14 cellular contexts compared by ENCODE assay signal in the genomic region with DNA sequence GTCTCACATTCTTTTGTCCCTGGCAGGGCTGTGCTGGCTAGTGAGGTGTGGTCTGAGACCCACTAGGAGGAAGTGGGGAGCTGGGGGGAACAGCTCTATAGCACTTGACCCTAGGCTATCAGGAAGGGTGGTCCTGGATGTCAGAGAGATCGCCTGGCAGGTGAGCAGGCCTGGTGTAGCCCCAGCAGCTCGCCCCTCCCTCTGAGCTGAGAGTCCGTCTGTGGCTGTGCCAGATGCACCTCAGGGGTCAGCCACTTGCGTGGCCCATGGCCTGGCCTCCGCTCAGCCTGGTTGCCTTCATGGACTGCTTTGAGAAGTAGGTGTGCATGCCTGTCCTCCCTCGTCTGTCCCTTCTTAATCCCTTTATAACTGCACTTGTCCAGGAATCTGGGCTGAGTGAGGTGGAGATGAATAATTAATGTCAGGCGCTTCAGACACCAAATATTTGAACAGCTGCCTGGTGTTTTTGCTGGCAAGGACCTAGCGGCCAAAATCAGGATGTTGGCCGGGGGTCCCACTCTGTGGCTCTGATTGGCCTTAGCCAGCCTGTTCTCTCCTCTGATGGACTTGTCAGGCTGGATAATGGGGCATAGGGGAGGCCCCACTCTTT. TPM values are rescaled to one million over a fixed set of nuclear protein-coding genes. Genes with fewer than 3 reads are reported as not detected.
DNase-seq lines count a peak whose midpoint lies in the region; ATAC-seq lines count a peak whose summit lies in the region.
"Had no signal": no experiment of that assay in that cellular context is flagged by ENCODE, and none has a peak within 500 bp of the region (broad histone marks: within the 10 kb centered on the region; RNA-seq: fewer than 3 reads in every experiment).

No MANE protein-coding gene starts in this region.

- peak; percentile 81 for DNase-seq in DMS53 (lab: John Stamatoyannopoulos, UW)
- DNase-seq in LHCN-M2 (ENCODE audit: low read depth) = peak; percentile 79
- DNase-seq in myocyte (ENCODE audit: low read depth) = peak; percentile 94
- DNase-seq in effector CD8-positive, alpha-beta T cell (lab: John Stamatoyannopoulos, UW) = no peak
- no peak for DNase-seq in NCI-H82 (lab: John Stamatoyannopoulos, UW)
- no peak for DNase-seq in NCI-H526 treated with DMSO at 0.1 percent for 48 hours (lab: John Stamatoyannopoulos, UW)
- DNase-seq: activated CD4-positive, alpha-beta T cell treated with anti-CD3 and anti-CD28 coated beads, Interleukin-2, amount 10 ng/mL, durations not matched to agents 24 days and 14 days; BE2C; HCEC 1CT; NCI-H1105 treated with DMSO at 0.1 percent for 48 hours; T1000 had no signal

- no peak for ATAC-seq in HG02642 (IDR thresholded peaks at IDR 0.05; ENCODE audit: poor library complexity, unreplicated experiment)

- peak overlapping the region; percentile 89 for H3K27ac ChIP-seq in angular gyrus (ENCODE audit: low read depth, low read length)

RNA-seq across cellular contexts. Expression of gene TMEM53, which starts 30.5 kb away (rescaled TPM):
- total RNA-seq in LHCN-M2 (2014; rRNA removed) (5.9 and 8.8 TPM in 2 replicates), myocyte (20.8 and 25.5 TPM in 2 replicates)
- polyA plus RNA-seq in LHCN-M2 (2012) = 10.7 TPM
- polyA plus RNA-seq in myocyte (2012) = 13.6 TPM

RNA-seq across cellular contexts. Expression of gene ARMH1, which starts 30.7 kb away (rescaled TPM):
- total RNA-seq in LHCN-M2 (2014; rRNA removed) (not detected in 2 replicates), myocyte (7.0 and 13.9 TPM in 2 replicates)
- 0.38 TPM for polyA plus RNA-seq in LHCN-M2 (2012)
- 0.78 TPM for polyA plus RNA-seq in myocyte (2012)
- total RNA-seq: Daoy had no signal

Comparison
In these comparisons a context has a peak if more than half of its experiments do, and no peak if none do; other contexts are left out.
1. DNase-seq: peak in DMS53 (single experiment), LHCN-M2 (single experiment) and myocyte (single experiment); none in effector CD8-positive, alpha-beta T cell (single experiment), NCI-H82 (single experiment) and NCI-H526 treated with DMSO at 0.1 percent for 48 hours (single experiment).